Comparison of ENCODE assay signal across 16 cellular contexts in genomic region chr4:25425361-25425760, GRCh38.
"Had no signal": no experiment of that assay in that cellular context is flagged by ENCODE, and none has a peak within 500 bp of the region (broad histone marks: within the 10 kb centered on the region; RNA-seq: fewer than 3 reads in every experiment).

No MANE protein-coding gene starts in this region.

- DNase-seq: activated CD4-positive, alpha-beta T cell treated with anti-CD3 and anti-CD28 coated beads, Interleukin-2, amount 50 U/mL, for 48 hours; activated naive CD8-positive, alpha-beta T cell treated with anti-CD3 and anti-CD28 coated beads for 36 hours; activated T-cell treated with anti-CD3 and anti-CD28 coated beads for 4 hours; amygdala; brain microvascular endothelial cell; effector CD8-positive, alpha-beta T cell; hippocampal formation; mesenchymal stem cell; naive thymus-derived CD8-positive, alpha-beta T cell; pancreas; sigmoid colon; spleen; stimulated activated naive B cell treated with anti-CD40 and anti-IgM and Interleukin-4, amounts not matched to agents 10 μg/mL and 1 μg/mL and 100 μg/mL, for 72 hours had no signal

- H3K27ac ChIP-seq: brain microvascular endothelial cell, pancreas, spleen, thyroid gland, vagina had no signal

- H3K4me3 ChIP-seq: pancreas, sigmoid colon, spleen, thyroid gland, vagina had no signal

- H3K27me3 ChIP-seq: brain microvascular endothelial cell, pancreas, sigmoid colon, spleen, thyroid gland, vagina had no signal

- H3K9me3 ChIP-seq: pancreas, sigmoid colon, spleen, thyroid gland, vagina had no signal

- H3K36me3 ChIP-seq: brain microvascular endothelial cell, pancreas, thyroid gland, vagina had no signal

- ATAC-seq: esophagus mucosa; naive thymus-derived CD8-positive, alpha-beta T cell; pancreas; stimulated activated naive B cell treated with anti-CD40 and anti-IgM and Interleukin-4, amounts not matched to agents 10 μg/mL and 1 μg/mL and 100 μg/mL, for 72 hours had no signal

- H3K4me1 ChIP-seq: pancreas, thyroid gland had no signal
